Comparison of ENCODE assay signal across 9 cellular contexts in the genomic region with DNA sequence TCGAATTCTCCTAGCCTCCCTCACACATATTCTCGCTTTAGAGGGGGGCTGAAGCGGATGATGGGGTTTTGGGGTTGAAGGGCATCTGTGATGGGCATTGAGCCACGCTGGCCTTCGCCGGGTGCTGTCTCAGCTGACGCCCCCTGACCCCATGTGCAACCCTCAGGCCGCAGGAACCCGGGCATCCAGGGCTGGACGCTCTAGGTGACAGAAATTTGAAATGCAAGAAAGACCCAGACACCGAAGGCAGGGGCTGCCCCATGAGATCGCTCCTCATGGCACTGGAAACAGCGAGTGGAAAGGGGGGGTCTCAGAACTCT. TPM values are rescaled to one million over a fixed set of nuclear protein-coding genes. Genes with fewer than 3 reads are reported as not detected.
DNase-seq lines count a peak whose midpoint lies in the region; ATAC-seq, FAIRE-seq and TF ChIP-seq lines count a peak whose summit lies in the region.
"Had no signal": no experiment of that assay in that cellular context is flagged by ENCODE, and none has a peak within 500 bp of the region (broad histone marks: within the 10 kb centered on the region; RNA-seq: fewer than 3 reads in every experiment).

No MANE protein-coding gene starts in this region.

- H3K9me3 ChIP-seq in HepG2 (ENCODE audit: low read length): no peaks in the 10 kb centered on the region
- H3K9me3 ChIP-seq in thyroid gland: no peaks in the 10 kb centered on the region

- no peak for DNase-seq in activated T-cell treated with anti-CD3 and anti-CD28 coated beads, Interleukin-2, amount 50 U/mL, for 24 hours
- no peak for DNase-seq in activated T-cell treated with anti-CD3 and anti-CD28 coated beads for 4 hours
- DNase-seq in activated naive CD8-positive, alpha-beta T cell treated with anti-CD3 and anti-CD28 coated beads, Interleukin-2, amount 50 U/mL, for 24 hours: no peak
- DNase-seq in HepG2 (ENCODE audit: low spot score): no peak
- no peak for DNase-seq in thyroid gland
- DNase-seq in NCI-H526 (lab: John Stamatoyannopoulos, UW): no peak
- DNase-seq in NCI-H748 treated with DMSO at 0.1 percent for 48 hours (lab: John Stamatoyannopoulos, UW): no peak

- peaks cover 48% of the 10 kb centered on the region for H3K4me1 ChIP-seq in HepG2 (ENCODE audit: insufficient read depth, low read length)
- peaks cover 5 to 13% of the 10 kb centered on the region in 2 donors for H3K4me1 ChIP-seq in thyroid gland

- peaks cover 33% of the 10 kb centered on the region for H3K36me3 Mint-ChIP-seq in activated T-cell treated with anti-CD3 and anti-CD28 coated beads, Interleukin-2, amount 50 U/mL, for 24 hours (ENCODE audit: low read depth)
- peaks cover 21% of the 10 kb centered on the region for H3K36me3 Mint-ChIP-seq in activated naive CD8-positive, alpha-beta T cell treated with anti-CD3 and anti-CD28 coated beads, Interleukin-2, amount 50 U/mL, for 24 hours (ENCODE audit: low read depth)

- H3K4me1 Mint-ChIP-seq in activated T-cell treated with anti-CD3 and anti-CD28 coated beads, Interleukin-2, amount 50 U/mL, for 24 hours (ENCODE audit: low read depth): peaks cover 36% of the 10 kb centered on the region
- peaks cover 32% of the 10 kb centered on the region for H3K4me1 Mint-ChIP-seq in activated naive CD8-positive, alpha-beta T cell treated with anti-CD3 and anti-CD28 coated beads, Interleukin-2, amount 50 U/mL, for 24 hours

- WGBS in HepG2 (ENCODE audit: low lambda C conversion rate): 95% methylated on average over 13 of the region's 13 CpGs
- WGBS in thyroid gland, 2 donors: 71 to 72% methylated on average over 11 to 13 of the region's 13 CpGs

- H3K27ac Mint-ChIP-seq in activated T-cell treated with anti-CD3 and anti-CD28 coated beads, Interleukin-2, amount 50 U/mL, for 24 hours: peak overlapping the region; percentile 96
- peak overlapping the region; percentile 97 for H3K27ac Mint-ChIP-seq in activated naive CD8-positive, alpha-beta T cell treated with anti-CD3 and anti-CD28 coated beads, Interleukin-2, amount 50 U/mL, for 24 hours

- peaks cover 7% of the 10 kb centered on the region for H3K79me2 ChIP-seq in HepG2 (ENCODE audit: insufficient read depth, low read length)

- TSS peak; percentile 62 for BruUV-seq in HepG2 (replicated peaks; lab: Mats Ljungman, UMichigan)

- TF ChIP-seq EP300 in HepG2 (IDR thresholded peaks at IDR 0.05; ENCODE audit: low read depth in 2 of 2, low read length in 2 of 2) (no peak), HepG2 (CRISPR knock-in tag; IDR thresholded peaks at IDR 0.05; ENCODE audit: borderline replicate concordance) (no peak)

- POLR2A ChIA-PET in HepG2 (lab: Yijun Ruan, JAX): interaction anchor here (1.4 kb wide), 3 partner anchors 26 to 66 kb away, joined by 3 to 10 read pairs (median 5); partner anchors contain the start of genes ACADSB, IKZF5 and PSTK

- intact Hi-C loops in HepG2 (cut with micrococcal nuclease; ENCODE audit: unreplicated experiment): no loop called here
- intact Hi-C loops in thyroid gland (cut with DNase I): no loop called here

- no peak overlapping the region for H3K9ac ChIP-seq in HepG2 (ENCODE audit: insufficient read depth, low read depth, low read length)

- H3K4me3 Mint-ChIP-seq in activated T-cell treated with anti-CD3 and anti-CD28 coated beads, Interleukin-2, amount 50 U/mL, for 24 hours: peak overlapping the region; percentile 89
- H3K4me3 Mint-ChIP-seq in activated naive CD8-positive, alpha-beta T cell treated with anti-CD3 and anti-CD28 coated beads, Interleukin-2, amount 50 U/mL, for 24 hours: peak overlapping the region; percentile 86

- H3K4me3 ChIP-seq in HepG2 (replicated peaks in 1 of 3; ENCODE audit: insufficient read depth in 1 of 3, low read depth in 2 of 3, low read length in 3 of 3) (0 out of 6 replicates have a peak overlapping the region, but pooled peaks of 1 of the 3 experiments have one; percentile 79), thyroid gland (replicated peaks in 1 of 3) (peak overlapping the region in 2 of 3 donors; percentile 12 to 84)

- TF ChIP-seq POLR2A in HepG2 (IDR thresholded peaks at IDR 0.05; ENCODE audit: insufficient read depth in 1 of 2, low read depth in 2 of 2, low read length in 2 of 2): no peak
- TF ChIP-seq POLR2A in thyroid gland (IDR thresholded peaks at IDR 0.05): no peak

- peaks cover 9% of the 10 kb centered on the region for H3K9me3 Mint-ChIP-seq in activated T-cell treated with anti-CD3 and anti-CD28 coated beads, Interleukin-2, amount 50 U/mL, for 24 hours
- H3K9me3 Mint-ChIP-seq in activated naive CD8-positive, alpha-beta T cell treated with anti-CD3 and anti-CD28 coated beads, Interleukin-2, amount 50 U/mL, for 24 hours: peaks cover 9% of the 10 kb centered on the region

- H3K27ac ChIP-seq in HepG2 (ENCODE audit: extremely low read length, insufficient read depth, low read length) (no peak overlapping the region), thyroid gland (no peak overlapping the region)

- no peak for ATAC-seq in activated naive CD8-positive, alpha-beta T cell treated with anti-CD3 and anti-CD28 coated beads, Interleukin-2, amount 50 U/mL, for 24 hours
- ATAC-seq in HepG2 (no peak), GM21381 (IDR thresholded peaks at IDR 0.05; ENCODE audit: unreplicated experiment) (no peak)

- peak overlapping the region; percentile 62 for H2AFZ ChIP-seq in HepG2 (ENCODE audit: low read length)

- H3K36me3 ChIP-seq in HepG2 (replicated peaks in 1 of 2; ENCODE audit: control insufficient read depth in 1 of 2, insufficient read depth in 2 of 2, low read length in 2 of 2): no peaks in the 10 kb centered on the region
- no peaks in the 10 kb centered on the region for H3K36me3 ChIP-seq in thyroid gland

- peak overlapping the region; percentile 46 for H3K4me2 ChIP-seq in HepG2 (ENCODE audit: low read depth, low read length)

- in situ Hi-C loops in HepG2 (cut with HindIII; ENCODE audit: extremely low pct_ligation_motif_present, low pct_unique_long_range_greater_than_20kb): no loop called here

- H3K27me3 ChIP-seq in HepG2 (ENCODE audit: control insufficient read depth in 1 of 2, insufficient read depth in 2 of 2, low read length in 2 of 2) (no peaks in the 10 kb centered on the region; a peak in 1 of 5 replicates), thyroid gland (no peaks in the 10 kb centered on the region)

- no peak for TF ChIP-seq RAD21 in HepG2 (CRISPR knock-in tag; IDR thresholded peaks at IDR 0.05)

- no peak for TF ChIP-seq CTCF in HepG2 (CRISPR knock-in tag; IDR thresholded peaks at IDR 0.05)
- no peak for TF ChIP-seq CTCF in thyroid gland (IDR thresholded peaks at IDR 0.05)

- H4K20me1 ChIP-seq in HepG2 (ENCODE audit: insufficient read depth, low read length): no peaks in the 10 kb centered on the region

- no peaks in the 10 kb centered on the region for H3K27me3 Mint-ChIP-seq in activated T-cell treated with anti-CD3 and anti-CD28 coated beads, Interleukin-2, amount 50 U/mL, for 24 hours
- peaks cover 6% of the 10 kb centered on the region for H3K27me3 Mint-ChIP-seq in activated naive CD8-positive, alpha-beta T cell treated with anti-CD3 and anti-CD28 coated beads, Interleukin-2, amount 50 U/mL, for 24 hours

- no peak for FAIRE-seq in HepG2 (lab: Jason Lieb, UNC)

- CTCF ChIA-PET in HepG2 (lab: Yijun Ruan, JAX; ENCODE audit: low intra/inter-chr PET ratio, low total read pairs): no interaction called here

RNA-seq across cellular contexts. Expression of gene C10orf88, which starts 0.7 kb away (rescaled TPM):
- total RNA-seq in HepG2 (2016; rRNA removed; fragmentation: Illumina TruSeq; extraction: Trizol): 11.8 and 13.4 TPM in 2 replicates
- total RNA-seq in HepG2 (2016; cell fraction: cytosol; rRNA removed; fragmentation: Illumina TruSeq; extraction: Trizol; ENCODE audit: low read depth): 2.0 and 2.5 TPM in 2 replicates
- total RNA-seq in HepG2 (2016; cell fraction: insoluble cytoplasmic fraction; rRNA removed; fragmentation: Illumina TruSeq; extraction: Trizol): 12.1 and 15.6 TPM in 2 replicates
- total RNA-seq in HepG2 (2016; cell fraction: membrane; rRNA removed; fragmentation: Illumina TruSeq; extraction: Trizol): 3.4 and 5.7 TPM in 2 replicates
- 11.3 and 14.0 TPM in 2 replicates for total RNA-seq in HepG2 (2016; cell fraction: nucleus; rRNA removed; fragmentation: Illumina TruSeq; extraction: Trizol)
- 4.2 and 4.6 TPM in 2 replicates for polyA plus RNA-seq in HepG2 (2011; rRNA removed)
- polyA plus RNA-seq in HepG2 (2011; cell fraction: cytosol; rRNA removed): 1.3 and 2.2 TPM in 2 replicates
- 2.0 and 3.8 TPM in 2 replicates for polyA plus RNA-seq in HepG2 (2011; cell fraction: nucleus; rRNA removed)
- 7.5 and 9.2 TPM in 2 replicates for polyA plus RNA-seq in HepG2 (2012)
- polyA plus RNA-seq in HepG2 (2016; cell fraction: cytosol; fragmentation: Illumina TruSeq; extraction: Trizol; ENCODE audit: low read depth): 1.0 and 1.2 TPM in 2 replicates
- 13.4 and 13.5 TPM in 2 replicates for polyA plus RNA-seq in HepG2 (2016; cell fraction: insoluble cytoplasmic fraction; fragmentation: Illumina TruSeq; extraction: Trizol; ENCODE audit: low read depth)
- 1.5 and 2.2 TPM in 2 replicates for polyA plus RNA-seq in HepG2 (2016; cell fraction: membrane; fragmentation: Illumina TruSeq; extraction: Trizol; ENCODE audit: low read depth)
- 20.3 and 21.5 TPM in 2 replicates for polyA plus RNA-seq in HepG2 (2016; cell fraction: nucleus; fragmentation: Illumina TruSeq; extraction: Trizol; ENCODE audit: insufficient read depth, low read depth)
- polyA minus RNA-seq in HepG2 (2011; rRNA and poly(A)+ RNA removed; ENCODE audit: low replicate concordance): 1.4 and 2.6 TPM in 2 replicates
- polyA minus RNA-seq in HepG2 (2011; cell fraction: cytosol; rRNA and poly(A)+ RNA removed): 6.1 and 8.5 TPM in 2 replicates
- 12.0 and 14.7 TPM in 2 replicates for polyA minus RNA-seq in HepG2 (2011; cell fraction: nucleus; rRNA and poly(A)+ RNA removed)
- total RNA-seq in thyroid gland: 10 to 100 TPM in 1 of 4 donors, 1 to 10 TPM in 3; 4.7 to 10.4 (median 7.1) TPM

RNA-seq across cellular contexts. Expression of gene PSTK, which starts 25.5 kb away (rescaled TPM):
- total RNA-seq in HepG2 (2016; rRNA removed; fragmentation: Illumina TruSeq; extraction: Trizol): 9.3 and 9.8 TPM in 2 replicates
- 6.0 TPM in 2 replicates for total RNA-seq in HepG2 (2016; cell fraction: cytosol; rRNA removed; fragmentation: Illumina TruSeq; extraction: Trizol; ENCODE audit: low read depth)
- total RNA-seq in HepG2 (2016; cell fraction: insoluble cytoplasmic fraction; rRNA removed; fragmentation: Illumina TruSeq; extraction: Trizol): 9.1 and 10.9 TPM in 2 replicates
- 7.5 and 8.6 TPM in 2 replicates for total RNA-seq in HepG2 (2016; cell fraction: membrane; rRNA removed; fragmentation: Illumina TruSeq; extraction: Trizol)
- total RNA-seq in HepG2 (2016; cell fraction: nucleus; rRNA removed; fragmentation: Illumina TruSeq; extraction: Trizol): 8.3 and 10.9 TPM in 2 replicates
- polyA plus RNA-seq in HepG2 (2011; rRNA removed): 7.5 and 8.2 TPM in 2 replicates
- 5.3 and 6.7 TPM in 2 replicates for polyA plus RNA-seq in HepG2 (2011; cell fraction: cytosol; rRNA removed)
- 5.6 and 6.5 TPM in 2 replicates for polyA plus RNA-seq in HepG2 (2011; cell fraction: nucleus; rRNA removed)
- polyA plus RNA-seq in HepG2 (2012): 5.6 and 7.4 TPM in 2 replicates
- polyA plus RNA-seq in HepG2 (2016; cell fraction: cytosol; fragmentation: Illumina TruSeq; extraction: Trizol; ENCODE audit: low read depth): 5.2 and 6.9 TPM in 2 replicates
- polyA plus RNA-seq in HepG2 (2016; cell fraction: insoluble cytoplasmic fraction; fragmentation: Illumina TruSeq; extraction: Trizol; ENCODE audit: low read depth): 12.0 and 12.9 TPM in 2 replicates
- polyA plus RNA-seq in HepG2 (2016; cell fraction: membrane; fragmentation: Illumina TruSeq; extraction: Trizol; ENCODE audit: low read depth): 6.0 and 7.2 TPM in 2 replicates
- 14.7 and 16.0 TPM in 2 replicates for polyA plus RNA-seq in HepG2 (2016; cell fraction: nucleus; fragmentation: Illumina TruSeq; extraction: Trizol; ENCODE audit: insufficient read depth, low read depth)
- 2.8 and 4.0 TPM in 2 replicates for polyA minus RNA-seq in HepG2 (2011; rRNA and poly(A)+ RNA removed; ENCODE audit: low replicate concordance)
- polyA minus RNA-seq in HepG2 (2011; cell fraction: cytosol; rRNA and poly(A)+ RNA removed): 2.2 and 3.2 TPM in 2 replicates
- polyA minus RNA-seq in HepG2 (2011; cell fraction: nucleus; rRNA and poly(A)+ RNA removed): 11.8 and 12.4 TPM in 2 replicates
- 1 to 10 TPM; 3.9 to 6.3 (median 5.2) TPM for total RNA-seq in thyroid gland

RNA-seq across cellular contexts. Expression of gene FAM24A, which starts 44.3 kb away (rescaled TPM):
- total RNA-seq in HepG2 (2016; rRNA removed; fragmentation: Illumina TruSeq; extraction: Trizol) (not detected in 2 replicates), thyroid gland (not detected)
- not detected in 2 replicates for total RNA-seq in HepG2 (2016; cell fraction: cytosol; rRNA removed; fragmentation: Illumina TruSeq; extraction: Trizol; ENCODE audit: low read depth)
- not detected in 2 replicates for total RNA-seq in HepG2 (2016; cell fraction: insoluble cytoplasmic fraction; rRNA removed; fragmentation: Illumina TruSeq; extraction: Trizol)
- total RNA-seq in HepG2 (2016; cell fraction: membrane; rRNA removed; fragmentation: Illumina TruSeq; extraction: Trizol): not detected in 2 replicates
- not detected in 2 replicates for total RNA-seq in HepG2 (2016; cell fraction: nucleus; rRNA removed; fragmentation: Illumina TruSeq; extraction: Trizol)
- polyA plus RNA-seq in HepG2 (2011; rRNA removed): not detected in 2 replicates
- not detected in 2 replicates for polyA plus RNA-seq in HepG2 (2011; cell fraction: cytosol; rRNA removed)
- polyA plus RNA-seq in HepG2 (2011; cell fraction: nucleus; rRNA removed): not detected in 2 replicates
- not detected in 2 replicates for polyA plus RNA-seq in HepG2 (2012)
- not detected in 2 replicates for polyA plus RNA-seq in HepG2 (2016; cell fraction: cytosol; fragmentation: Illumina TruSeq; extraction: Trizol; ENCODE audit: low read depth)
- not detected in 2 replicates for polyA plus RNA-seq in HepG2 (2016; cell fraction: insoluble cytoplasmic fraction; fragmentation: Illumina TruSeq; extraction: Trizol; ENCODE audit: low read depth)
- polyA plus RNA-seq in HepG2 (2016; cell fraction: membrane; fragmentation: Illumina TruSeq; extraction: Trizol; ENCODE audit: low read depth): not detected in 2 replicates
- polyA plus RNA-seq in HepG2 (2016; cell fraction: nucleus; fragmentation: Illumina TruSeq; extraction: Trizol; ENCODE audit: insufficient read depth, low read depth): not detected in 2 replicates
- polyA minus RNA-seq in HepG2 (2011; rRNA and poly(A)+ RNA removed; ENCODE audit: low replicate concordance): not detected in 2 replicates
- not detected in 2 replicates for polyA minus RNA-seq in HepG2 (2011; cell fraction: cytosol; rRNA and poly(A)+ RNA removed)
- not detected in 2 replicates for polyA minus RNA-seq in HepG2 (2011; cell fraction: nucleus; rRNA and poly(A)+ RNA removed)
- total RNA-seq: SK-MEL-5 had no signal

RNA-seq across cellular contexts. Expression of gene IKZF5, which starts 53.9 kb away (rescaled TPM):
- total RNA-seq in HepG2 (2016; rRNA removed; fragmentation: Illumina TruSeq; extraction: Trizol) (3.7 and 4.1 TPM in 2 replicates), thyroid gland (10 to 100 TPM; 11.5 to 24.5 (median 13.3) TPM)
- total RNA-seq in HepG2 (2016; cell fraction: cytosol; rRNA removed; fragmentation: Illumina TruSeq; extraction: Trizol; ENCODE audit: low read depth): 0.61 and 0.62 TPM in 2 replicates
- 3.1 and 4.8 TPM in 2 replicates for total RNA-seq in HepG2 (2016; cell fraction: insoluble cytoplasmic fraction; rRNA removed; fragmentation: Illumina TruSeq; extraction: Trizol)
- total RNA-seq in HepG2 (2016; cell fraction: membrane; rRNA removed; fragmentation: Illumina TruSeq; extraction: Trizol): 2.5 and 3.3 TPM in 2 replicates
- total RNA-seq in HepG2 (2016; cell fraction: nucleus; rRNA removed; fragmentation: Illumina TruSeq; extraction: Trizol): 8.2 and 9.7 TPM in 2 replicates
- polyA plus RNA-seq in HepG2 (2011; rRNA removed): 11.3 and 12.0 TPM in 2 replicates
- polyA plus RNA-seq in HepG2 (2011; cell fraction: cytosol; rRNA removed): 4.6 and 5.5 TPM in 2 replicates
- 12.2 and 13.5 TPM in 2 replicates for polyA plus RNA-seq in HepG2 (2011; cell fraction: nucleus; rRNA removed)
- polyA plus RNA-seq in HepG2 (2012): 9.4 and 13.5 TPM in 2 replicates
- 1.1 and 1.2 TPM in 2 replicates for polyA plus RNA-seq in HepG2 (2016; cell fraction: cytosol; fragmentation: Illumina TruSeq; extraction: Trizol; ENCODE audit: low read depth)
- 13.5 and 14.5 TPM in 2 replicates for polyA plus RNA-seq in HepG2 (2016; cell fraction: insoluble cytoplasmic fraction; fragmentation: Illumina TruSeq; extraction: Trizol; ENCODE audit: low read depth)
- polyA plus RNA-seq in HepG2 (2016; cell fraction: membrane; fragmentation: Illumina TruSeq; extraction: Trizol; ENCODE audit: low read depth): 3.2 and 5.6 TPM in 2 replicates
- polyA plus RNA-seq in HepG2 (2016; cell fraction: nucleus; fragmentation: Illumina TruSeq; extraction: Trizol; ENCODE audit: insufficient read depth, low read depth): 18.6 and 19.5 TPM in 2 replicates
- 6.1 and 9.1 TPM in 2 replicates for polyA minus RNA-seq in HepG2 (2011; rRNA and poly(A)+ RNA removed; ENCODE audit: low replicate concordance)
- polyA minus RNA-seq in HepG2 (2011; cell fraction: cytosol; rRNA and poly(A)+ RNA removed): 4.9 and 5.3 TPM in 2 replicates
- 21.5 and 26.7 TPM in 2 replicates for polyA minus RNA-seq in HepG2 (2011; cell fraction: nucleus; rRNA and poly(A)+ RNA removed)

RNA-seq across cellular contexts. Expression of gene ACADSB, which starts 54.1 kb away (rescaled TPM):
- total RNA-seq in HepG2 (2016; rRNA removed; fragmentation: Illumina TruSeq; extraction: Trizol) (80.0 and 186 TPM in 2 replicates), thyroid gland (10 to 100 TPM; 14.4 to 23.8 (median 17.5) TPM)
- total RNA-seq in HepG2 (2016; cell fraction: cytosol; rRNA removed; fragmentation: Illumina TruSeq; extraction: Trizol; ENCODE audit: low read depth): 4.1 and 6.0 TPM in 2 replicates
- total RNA-seq in HepG2 (2016; cell fraction: insoluble cytoplasmic fraction; rRNA removed; fragmentation: Illumina TruSeq; extraction: Trizol): 83.2 and 181 TPM in 2 replicates
- 18.7 and 22.3 TPM in 2 replicates for total RNA-seq in HepG2 (2016; cell fraction: membrane; rRNA removed; fragmentation: Illumina TruSeq; extraction: Trizol)
- total RNA-seq in HepG2 (2016; cell fraction: nucleus; rRNA removed; fragmentation: Illumina TruSeq; extraction: Trizol): 56.2 and 60.6 TPM in 2 replicates
- polyA plus RNA-seq in HepG2 (2011; rRNA removed): 76.6 and 87.6 TPM in 2 replicates
- polyA plus RNA-seq in HepG2 (2011; cell fraction: cytosol; rRNA removed): 29.9 and 54.9 TPM in 2 replicates
- 44.5 and 55.6 TPM in 2 replicates for polyA plus RNA-seq in HepG2 (2011; cell fraction: nucleus; rRNA removed)
- polyA plus RNA-seq in HepG2 (2012): 86.5 and 157 TPM in 2 replicates
- 2.0 and 3.4 TPM in 2 replicates for polyA plus RNA-seq in HepG2 (2016; cell fraction: cytosol; fragmentation: Illumina TruSeq; extraction: Trizol; ENCODE audit: low read depth)
- polyA plus RNA-seq in HepG2 (2016; cell fraction: insoluble cytoplasmic fraction; fragmentation: Illumina TruSeq; extraction: Trizol; ENCODE audit: low read depth): 165 TPM in 2 replicates
- polyA plus RNA-seq in HepG2 (2016; cell fraction: membrane; fragmentation: Illumina TruSeq; extraction: Trizol; ENCODE audit: low read depth): 8.4 and 9.5 TPM in 2 replicates
- polyA plus RNA-seq in HepG2 (2016; cell fraction: nucleus; fragmentation: Illumina TruSeq; extraction: Trizol; ENCODE audit: insufficient read depth, low read depth): 75.5 and 83.4 TPM in 2 replicates
- 1.1 and 23.6 TPM in 2 replicates for polyA minus RNA-seq in HepG2 (2011; rRNA and poly(A)+ RNA removed; ENCODE audit: low replicate concordance)
- 44.7 and 65.6 TPM in 2 replicates for polyA minus RNA-seq in HepG2 (2011; cell fraction: cytosol; rRNA and poly(A)+ RNA removed)
- 83.4 and 110 TPM in 2 replicates for polyA minus RNA-seq in HepG2 (2011; cell fraction: nucleus; rRNA and poly(A)+ RNA removed)
